1 cellular context compared by ENCODE assay signal in the genomic region with DNA sequence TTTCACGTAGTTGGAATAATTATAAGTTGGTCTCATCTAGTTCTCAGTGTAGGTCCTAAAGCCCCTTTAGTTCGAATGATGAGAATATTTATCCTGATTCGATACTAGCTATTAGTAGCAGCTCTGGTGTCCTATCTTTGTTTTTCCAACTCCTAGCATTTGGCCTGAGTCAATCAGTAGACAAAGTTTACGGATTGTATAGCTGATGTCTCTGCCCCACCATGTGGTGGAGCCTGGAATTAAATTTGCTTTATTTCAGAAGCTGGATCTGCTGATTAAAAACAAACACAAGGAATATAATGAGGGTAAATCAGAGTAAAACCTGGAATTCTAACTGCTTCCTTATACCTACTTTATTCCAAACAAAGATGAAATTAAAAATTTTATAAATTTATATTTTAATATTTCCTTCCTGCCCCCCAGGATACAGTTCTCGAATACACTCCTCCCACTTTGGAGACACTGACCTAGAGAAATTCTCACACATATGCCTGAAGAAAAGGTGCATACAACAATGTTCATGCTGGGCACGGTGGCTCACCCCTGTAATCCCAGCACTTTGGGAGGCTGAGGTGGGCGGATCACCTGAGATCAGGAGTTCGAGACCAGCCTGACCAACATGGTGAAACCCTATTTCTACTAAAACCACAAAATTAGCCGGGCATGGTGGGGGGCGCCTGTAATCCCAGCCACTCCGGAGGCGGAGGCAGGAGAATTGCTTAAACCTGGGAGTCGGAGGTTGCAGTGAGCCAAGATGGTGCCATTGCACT.
TF ChIP-seq lines count a peak whose summit lies in the region.

No MANE protein-coding gene starts in this region.

TF ChIP-seq in GM23338, 12 proteins besides CTCF, POLR2A, EP300 and RAD21 (continued from another document):
- TF ChIP-seq NANOG (IDR thresholded peaks at IDR 0.05; ENCODE audit: borderline replicate concordance) (no peak), POLR2AphosphoS5 (IDR thresholded peaks at IDR 0.05; ENCODE audit: low read depth) (no peak)
- TF ChIP-seq, protein P1, sequence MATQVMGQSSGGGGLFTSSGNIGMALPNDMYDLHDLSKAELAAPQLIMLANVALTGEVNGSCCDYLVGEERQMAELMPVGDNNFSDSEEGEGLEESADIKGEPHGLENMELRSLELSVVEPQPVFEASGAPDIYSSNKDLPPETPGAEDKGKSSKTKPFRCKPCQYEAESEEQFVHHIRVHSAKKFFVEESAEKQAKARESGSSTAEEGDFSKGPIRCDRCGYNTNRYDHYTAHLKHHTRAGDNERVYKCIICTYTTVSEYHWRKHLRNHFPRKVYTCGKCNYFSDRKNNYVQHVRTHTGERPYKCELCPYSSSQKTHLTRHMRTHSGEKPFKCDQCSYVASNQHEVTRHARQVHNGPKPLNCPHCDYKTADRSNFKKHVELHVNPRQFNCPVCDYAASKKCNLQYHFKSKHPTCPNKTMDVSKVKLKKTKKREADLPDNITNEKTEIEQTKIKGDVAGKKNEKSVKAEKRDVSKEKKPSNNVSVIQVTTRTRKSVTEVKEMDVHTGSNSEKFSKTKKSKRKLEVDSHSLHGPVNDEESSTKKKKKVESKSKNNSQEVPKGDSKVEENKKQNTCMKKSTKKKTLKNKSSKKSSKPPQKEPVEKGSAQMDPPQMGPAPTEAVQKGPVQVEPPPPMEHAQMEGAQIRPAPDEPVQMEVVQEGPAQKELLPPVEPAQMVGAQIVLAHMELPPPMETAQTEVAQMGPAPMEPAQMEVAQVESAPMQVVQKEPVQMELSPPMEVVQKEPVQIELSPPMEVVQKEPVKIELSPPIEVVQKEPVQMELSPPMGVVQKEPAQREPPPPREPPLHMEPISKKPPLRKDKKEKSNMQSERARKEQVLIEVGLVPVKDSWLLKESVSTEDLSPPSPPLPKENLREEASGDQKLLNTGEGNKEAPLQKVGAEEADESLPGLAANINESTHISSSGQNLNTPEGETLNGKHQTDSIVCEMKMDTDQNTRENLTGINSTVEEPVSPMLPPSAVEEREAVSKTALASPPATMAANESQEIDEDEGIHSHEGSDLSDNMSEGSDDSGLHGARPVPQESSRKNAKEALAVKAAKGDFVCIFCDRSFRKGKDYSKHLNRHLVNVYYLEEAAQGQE (IDR thresholded peaks at IDR 0.05; ENCODE audit: unreplicated experiment), result no peak
- TF ChIP-seq, protein P2, sequence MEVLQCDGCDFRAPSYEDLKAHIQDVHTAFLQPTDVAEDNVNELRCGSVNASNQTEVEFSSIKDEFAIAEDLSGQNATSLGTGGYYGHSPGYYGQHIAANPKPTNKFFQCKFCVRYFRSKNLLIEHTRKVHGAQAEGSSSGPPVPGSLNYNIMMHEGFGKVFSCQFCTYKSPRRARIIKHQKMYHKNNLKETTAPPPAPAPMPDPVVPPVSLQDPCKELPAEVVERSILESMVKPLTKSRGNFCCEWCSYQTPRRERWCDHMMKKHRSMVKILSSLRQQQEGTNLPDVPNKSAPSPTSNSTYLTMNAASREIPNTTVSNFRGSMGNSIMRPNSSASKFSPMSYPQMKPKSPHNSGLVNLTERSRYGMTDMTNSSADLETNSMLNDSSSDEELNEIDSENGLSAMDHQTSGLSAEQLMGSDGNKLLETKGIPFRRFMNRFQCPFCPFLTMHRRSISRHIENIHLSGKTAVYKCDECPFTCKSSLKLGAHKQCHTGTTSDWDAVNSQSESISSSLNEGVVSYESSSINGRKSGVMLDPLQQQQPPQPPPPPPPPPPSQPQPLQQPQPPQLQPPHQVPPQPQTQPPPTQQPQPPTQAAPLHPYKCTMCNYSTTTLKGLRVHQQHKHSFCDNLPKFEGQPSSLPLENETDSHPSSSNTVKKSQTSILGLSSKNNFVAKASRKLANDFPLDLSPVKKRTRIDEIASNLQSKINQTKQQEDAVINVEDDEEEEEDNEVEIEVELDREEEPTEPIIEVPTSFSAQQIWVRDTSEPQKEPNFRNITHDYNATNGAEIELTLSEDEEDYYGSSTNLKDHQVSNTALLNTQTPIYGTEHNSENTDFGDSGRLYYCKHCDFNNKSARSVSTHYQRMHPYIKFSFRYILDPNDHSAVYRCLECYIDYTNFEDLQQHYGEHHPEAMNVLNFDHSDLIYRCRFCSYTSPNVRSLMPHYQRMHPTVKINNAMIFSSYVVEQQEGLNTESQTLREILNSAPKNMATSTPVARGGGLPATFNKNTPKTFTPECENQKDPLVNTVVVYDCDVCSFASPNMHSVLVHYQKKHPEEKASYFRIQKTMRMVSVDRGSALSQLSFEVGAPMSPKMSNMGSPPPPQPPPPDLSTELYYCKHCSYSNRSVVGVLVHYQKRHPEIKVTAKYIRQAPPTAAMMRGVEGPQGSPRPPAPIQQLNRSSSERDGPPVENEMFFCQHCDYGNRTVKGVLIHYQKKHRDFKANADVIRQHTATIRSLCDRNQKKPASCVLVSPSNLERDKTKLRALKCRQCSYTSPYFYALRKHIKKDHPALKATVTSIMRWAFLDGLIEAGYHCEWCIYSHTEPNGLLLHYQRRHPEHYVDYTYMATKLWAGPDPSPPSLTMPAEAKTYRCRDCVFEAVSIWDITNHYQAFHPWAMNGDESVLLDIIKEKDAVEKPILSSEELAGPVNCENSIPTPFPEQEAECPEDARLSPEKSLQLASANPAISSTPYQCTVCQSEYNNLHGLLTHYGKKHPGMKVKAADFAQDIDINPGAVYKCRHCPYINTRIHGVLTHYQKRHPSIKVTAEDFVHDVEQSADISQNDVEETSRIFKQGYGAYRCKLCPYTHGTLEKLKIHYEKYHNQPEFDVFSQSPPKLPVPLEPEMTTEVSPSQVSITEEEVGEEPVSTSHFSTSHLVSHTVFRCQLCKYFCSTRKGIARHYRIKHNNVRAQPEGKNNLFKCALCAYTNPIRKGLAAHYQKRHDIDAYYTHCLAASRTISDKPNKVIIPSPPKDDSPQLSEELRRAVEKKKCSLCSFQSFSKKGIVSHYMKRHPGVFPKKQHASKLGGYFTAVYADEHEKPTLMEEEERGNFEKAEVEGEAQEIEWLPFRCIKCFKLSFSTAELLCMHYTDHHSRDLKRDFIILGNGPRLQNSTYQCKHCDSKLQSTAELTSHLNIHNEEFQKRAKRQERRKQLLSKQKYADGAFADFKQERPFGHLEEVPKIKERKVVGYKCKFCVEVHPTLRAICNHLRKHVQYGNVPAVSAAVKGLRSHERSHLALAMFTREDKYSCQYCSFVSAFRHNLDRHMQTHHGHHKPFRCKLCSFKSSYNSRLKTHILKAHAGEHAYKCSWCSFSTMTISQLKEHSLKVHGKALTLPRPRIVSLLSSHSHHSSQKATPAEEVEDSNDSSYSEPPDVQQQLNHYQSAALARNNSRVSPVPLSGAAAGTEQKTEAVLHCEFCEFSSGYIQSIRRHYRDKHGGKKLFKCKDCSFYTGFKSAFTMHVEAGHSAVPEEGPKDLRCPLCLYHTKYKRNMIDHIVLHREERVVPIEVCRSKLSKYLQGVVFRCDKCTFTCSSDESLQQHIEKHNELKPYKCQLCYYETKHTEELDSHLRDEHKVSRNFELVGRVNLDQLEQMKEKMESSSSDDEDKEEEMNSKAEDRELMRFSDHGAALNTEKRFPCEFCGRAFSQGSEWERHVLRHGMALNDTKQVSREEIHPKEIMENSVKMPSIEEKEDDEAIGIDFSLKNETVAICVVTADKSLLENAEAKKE (CRISPR knock-in tag; IDR thresholded peaks at IDR 0.05), result no peak
